Comparison of ENCODE assay signal across 18 cellular contexts in the genomic region with DNA sequence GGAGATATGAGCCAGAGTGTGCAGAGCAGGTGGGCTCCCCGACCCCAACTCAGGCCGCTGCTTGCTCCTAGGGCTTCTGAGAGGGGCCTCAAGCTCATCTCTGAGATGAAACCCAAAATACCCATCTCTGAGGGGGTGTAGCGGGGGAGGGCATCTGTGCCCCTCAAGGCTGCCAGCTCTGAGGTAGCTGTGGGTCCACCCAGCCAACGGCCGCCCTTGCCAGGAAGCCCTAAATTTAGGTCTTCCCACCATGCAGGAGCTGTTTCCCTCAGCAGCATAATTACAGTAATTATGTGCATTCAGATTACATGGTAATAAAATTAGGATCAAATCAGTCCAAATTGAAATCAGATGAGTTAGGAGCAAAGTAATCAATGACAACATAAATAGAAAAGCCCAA.
A peak's percentile ranks its signal among the peaks of the same experiment; 100 is the strongest.
DNase-seq lines count a peak whose midpoint lies in the region; ATAC-seq lines count a peak whose summit lies in the region.
"Had no signal": no experiment of that assay in that cellular context is flagged by ENCODE, and none has a peak within 500 bp of the region (broad histone marks: within the 10 kb centered on the region; RNA-seq: fewer than 3 reads in every experiment).

No MANE protein-coding gene starts in this region.

- no peak for ATAC-seq in HG03095 (IDR thresholded peaks at IDR 0.05; ENCODE audit: unreplicated experiment)
- no peak for ATAC-seq in HG02852 (IDR thresholded peaks at IDR 0.05; ENCODE audit: unreplicated experiment)
- ATAC-seq in activated CD4-positive, CD25-positive, alpha-beta regulatory T cell treated with anti-CD3 and anti-CD28 coated beads, Interleukin-2, amount 50 U/mL, for 24 hours, result no peak

- no peak overlapping the region for H3K4me3 ChIP-seq in muscle layer of colon (ENCODE audit: low read depth in 1 of 2, low read length in 2 of 2)
- no peak overlapping the region for H3K4me3 ChIP-seq in stomach smooth muscle (ENCODE audit: low read length in 2 of 2)
- H3K4me3 ChIP-seq: GM23248 had no signal

- DNase-seq in NCI-H69 (lab: John Stamatoyannopoulos, UW) (peak; percentile 57), caudate nucleus (lab: John Stamatoyannopoulos, UW) (peak in 1 of 61 donors; percentile 69)
- DNase-seq in activated naive CD4-positive, alpha-beta T cell (lab: John Stamatoyannopoulos, UW), result no peak
- DNase-seq: ACHN; CD4-positive, alpha-beta memory T cell; DND-41; GF-D8; GM23248; KBM-7; NCI-H1092; NCI-H2107; NCI-H446; NCI-H748 treated with DMSO at 0.1 percent for 48 hours had no signal

- H3K9me3 ChIP-seq in muscle layer of colon (ENCODE audit: low read length), result no peaks in the 10 kb centered on the region
- H3K9me3 ChIP-seq in stomach smooth muscle (ENCODE audit: control insufficient read depth in 2 of 2, low read length in 2 of 2), result no peaks in the 10 kb centered on the region

- H3K27me3 ChIP-seq in muscle layer of colon (ENCODE audit: control insufficient read depth in 1 of 2, insufficient read depth in 2 of 2, low read length in 2 of 2), result no peaks in the 10 kb centered on the region
- H3K27me3 ChIP-seq in stomach smooth muscle (ENCODE audit: control insufficient read depth in 1 of 2, insufficient read depth in 2 of 2, low read length in 2 of 2), result no peaks in the 10 kb centered on the region

- H3K27ac ChIP-seq in caudate nucleus (ENCODE audit: low read depth, low read length), result peak overlapping the region; percentile 75
- peak overlapping the region; percentile 81 for H3K27ac ChIP-seq in muscle layer of colon (ENCODE audit: low read depth, low read length)
- H3K27ac ChIP-seq in stomach smooth muscle (ENCODE audit: low read length), result peak overlapping the region; percentile 99
- H3K27ac ChIP-seq: GM23248 had no signal

- H3K36me3 ChIP-seq in muscle layer of colon (ENCODE audit: insufficient read depth, low read length) (peaks cover 15% of the 10 kb centered on the region), stomach smooth muscle (ENCODE audit: control insufficient read depth in 2 of 2, insufficient read depth in 2 of 2, low read length in 2 of 2) (peaks cover 0 to 17% of the 10 kb centered on the region in 2 donors)

- H3K9ac ChIP-seq in muscle layer of colon (ENCODE audit: low read length), result no peak overlapping the region
- H3K9ac ChIP-seq in stomach smooth muscle (ENCODE audit: low read length in 2 of 2), result peak overlapping the region in 1 of 2 donors; percentile 36
- H3K9ac ChIP-seq: GM23248 had no signal

- H3K4me1 ChIP-seq in muscle layer of colon (ENCODE audit: insufficient read depth, low read length) (peaks cover 66% of the 10 kb centered on the region), stomach smooth muscle (ENCODE audit: control insufficient read depth, insufficient read depth, low read length) (peaks cover 79% of the 10 kb centered on the region)
